ENCODE assay signal across 24 cellular contexts in genomic region chr6:132236744-132237143, GRCh38.
A peak's percentile ranks its signal among the peaks of the same experiment; 100 is the strongest.
DNase-seq lines count a peak whose midpoint lies in the region; ATAC-seq, FAIRE-seq and TF ChIP-seq lines count a peak whose summit lies in the region.
"Had no signal": no experiment of that assay in that cellular context is flagged by ENCODE, and none has a peak within 500 bp of the region (broad histone marks: within the 10 kb centered on the region; RNA-seq: fewer than 3 reads in every experiment).

No MANE protein-coding gene starts in this region.

- TF ChIP-seq POLR2A in GM12891 (IDR thresholded peaks at IDR 0.05; ENCODE audit: low read depth, low read length): no peak

- H3K9me3 Mint-ChIP-seq in GM23338 (no peaks in the 10 kb centered on the region), WTC11 (no peaks in the 10 kb centered on the region)
- no peaks in the 10 kb centered on the region for H3K9me3 Mint-ChIP-seq in naive thymus-derived CD8-positive, alpha-beta T cell
- H3K9me3 Mint-ChIP-seq: memory B cell; naive thymus-derived CD4-positive, alpha-beta T cell had no signal

- no peaks in the 10 kb centered on the region for H3K36me3 ChIP-seq in GM23338 (ENCODE audit: insufficient read depth)
- H3K36me3 ChIP-seq: BLaER1 had no signal

- H2AFZ ChIP-seq in GM23338: no peak overlapping the region

- H3K4me1 Mint-ChIP-seq in GM23338 (peaks cover 17% of the 10 kb centered on the region; the same call in 2 of the 3 replicates), WTC11 (peaks cover 18% of the 10 kb centered on the region)
- H3K4me1 Mint-ChIP-seq in naive thymus-derived CD8-positive, alpha-beta T cell: no peaks in the 10 kb centered on the region
- H3K4me1 Mint-ChIP-seq: naive thymus-derived CD4-positive, alpha-beta T cell had no signal

- POLR2A ChIA-PET in WTC11 (lab: Charles Lee): no interaction called here
- POLR2A ChIA-PET in naive thymus-derived CD8-positive, alpha-beta T cell (lab: Charles Lee): no interaction called here

- H3K27ac Mint-ChIP-seq in GM23338: peak overlapping the region; percentile 56; the same call in 1 of the 2 replicates
- H3K27ac Mint-ChIP-seq in WTC11: no peak overlapping the region
- no peak overlapping the region for H3K27ac Mint-ChIP-seq in naive thymus-derived CD8-positive, alpha-beta T cell
- H3K27ac Mint-ChIP-seq: memory B cell; naive thymus-derived CD4-positive, alpha-beta T cell had no signal

- H3K4me2 ChIP-seq in GM23338: no peak overlapping the region
- H3K4me2 ChIP-seq: BLaER1 had no signal

- DNase-seq in GM23338 (ENCODE audit: low spot score) (peak; percentile 70), WTC11 (ENCODE audit: low spot score) (peak; percentile 34), iPS-NIHi11 (ENCODE audit: low spot score) (peak; percentile 54), skeletal muscle cell (ENCODE audit: low read depth) (peak; percentile 56), GM12891 (ENCODE audit: insufficient read length, low spot score) (no peak), T-helper 1 cell (no peak)
- DNase-seq in activated CD4-positive, alpha-beta T cell treated with anti-CD3 and anti-CD28 coated beads for 48 hours: no peak
- no peak for DNase-seq in naive thymus-derived CD8-positive, alpha-beta T cell
- DNase-seq: activated CD4-positive, alpha-beta T cell treated with anti-CD3 and anti-CD28 coated beads, Interleukin-2, amount 50 U/mL, for 1 hour; activated CD8-positive, alpha-beta memory T cell treated with anti-CD3 and anti-CD28 coated beads, Interleukin-2, amount 50 U/mL, for 48 hours; activated gamma-delta T cell; amniotic stem cell; central memory CD4-positive, alpha-beta T cell; effector memory CD4-positive, alpha-beta T cell; naive thymus-derived CD4-positive, alpha-beta T cell; NCI-H1048; NCI-H2107; NCI-H526; psoas muscle; Right ventricle myocardium superior had no signal

- no peaks in the 10 kb centered on the region for H3F3A ChIP-seq in GM23338 (replicated peaks; ENCODE audit: low read depth)

- CTCF ChIA-PET in WTC11 (lab: Charles Lee): interaction anchor here (0.7 to 1.5 kb wide), 4 partner anchors 18 to 609 kb away, joined by 3 to 4 read pairs (median 3); partner anchors contain the start of genes CCN2 and MED23

- H3K27me3 ChIP-seq in GM23338 (ENCODE audit: insufficient read depth): no peaks in the 10 kb centered on the region
- H3K27me3 ChIP-seq: BLaER1 had no signal

- H3K4me3 Mint-ChIP-seq in GM23338 (no peak overlapping the region), WTC11 (no peak overlapping the region)
- no peak overlapping the region for H3K4me3 Mint-ChIP-seq in naive thymus-derived CD8-positive, alpha-beta T cell
- H3K4me3 Mint-ChIP-seq: memory B cell; naive thymus-derived CD4-positive, alpha-beta T cell had no signal

- H4K20me1 ChIP-seq in GM23338 (replicated peaks; ENCODE audit: insufficient read depth): no peaks in the 10 kb centered on the region
- H4K20me1 ChIP-seq: BLaER1 had no signal

- H3K4me3 ChIP-seq in GM23338: no peak overlapping the region
- no peak overlapping the region for H3K4me3 ChIP-seq in skeletal muscle cell (ENCODE audit: low read depth, low read length)
- H3K4me3 ChIP-seq: BLaER1, K562, psoas muscle had no signal

- ATAC-seq in GM23338: peak; percentile 84
- peak; percentile 91 for ATAC-seq in WTC11
- no peak for ATAC-seq in naive thymus-derived CD8-positive, alpha-beta T cell
- ATAC-seq: K562; naive thymus-derived CD4-positive, alpha-beta T cell; psoas muscle had no signal

- H3K36me3 Mint-ChIP-seq in GM23338 (ENCODE audit: low read depth): no peaks in the 10 kb centered on the region
- no peaks in the 10 kb centered on the region for H3K36me3 Mint-ChIP-seq in WTC11
- no peaks in the 10 kb centered on the region for H3K36me3 Mint-ChIP-seq in naive thymus-derived CD8-positive, alpha-beta T cell
- H3K36me3 Mint-ChIP-seq: memory B cell; naive thymus-derived CD4-positive, alpha-beta T cell had no signal

- TF ChIP-seq CTCF in GM23338 (conservative IDR thresholded peaks at IDR 0.05; ENCODE audit: low read depth in 2 of 2) (no peak), WTC11 (IDR thresholded peaks at IDR 0.05) (no peak)

- no peak overlapping the region for H3K27ac ChIP-seq in GM23338 (ENCODE audit: low read depth)
- H3K27ac ChIP-seq: BLaER1, psoas muscle had no signal

- 0 out of 2 replicates have a peak, but pooled peaks cover 9% of the 10 kb centered on the region for H3K4me1 ChIP-seq in GM23338 (ENCODE audit: insufficient read depth)
- H3K4me1 ChIP-seq: psoas muscle had no signal

- H3K79me2 ChIP-seq in GM23338 (replicated peaks; ENCODE audit: insufficient read depth): no peaks in the 10 kb centered on the region

- H3K27me3 Mint-ChIP-seq in GM23338 (ENCODE audit: insufficient read depth, low read depth, poor library complexity) (no peaks in the 10 kb centered on the region), WTC11 (ENCODE audit: low read depth) (no peaks in the 10 kb centered on the region)
- peaks cover 4 to 10% (median 8%) of the 10 kb centered on the region in 5 donors for H3K27me3 Mint-ChIP-seq in naive thymus-derived CD8-positive, alpha-beta T cell

- H3K9me2 ChIP-seq in GM23338 (ENCODE audit: insufficient read depth): no peaks in the 10 kb centered on the region

- FAIRE-seq in GM12891 (lab: Jason Lieb, UNC): no peak
- FAIRE-seq: GM12892, K562 had no signal

TF ChIP-seq in GM23338, 12 proteins besides CTCF, POLR2A, EP300 and RAD21:
- TF ChIP-seq POLR2AphosphoS5 (IDR thresholded peaks at IDR 0.05; ENCODE audit: low read depth): no peak
- no peak for TF ChIP-seq ZNF331 (CRISPR knock-in tag; IDR thresholded peaks at IDR 0.05; ENCODE audit: low read depth)
- no peak for TF ChIP-seq CREB1 (CRISPR knock-in tag; IDR thresholded peaks at IDR 0.05; ENCODE audit: low read depth)
- TF ChIP-seq NANOG (IDR thresholded peaks at IDR 0.05; ENCODE audit: borderline replicate concordance): peak; percentile 43; the same call in 1 of the 2 replicates

TF ChIP-seq in WTC11, 78 proteins besides CTCF, POLR2A, EP300 and RAD21 (continues in another document):
- TF ChIP-seq KAT7 (CRISPR knock-in tag; IDR thresholded peaks at IDR 0.05; ENCODE audit: borderline replicate concordance): no peak
- TF ChIP-seq ZBTB43 (CRISPR knock-in tag; IDR thresholded peaks at IDR 0.05): no peak
- no peak for TF ChIP-seq ETV6 (CRISPR knock-in tag; IDR thresholded peaks at IDR 0.05)
- no peak for TF ChIP-seq TCF7 (CRISPR knock-in tag; IDR thresholded peaks at IDR 0.05; ENCODE audit: low read depth)
- no peak for TF ChIP-seq ZNF671 (CRISPR knock-in tag; IDR thresholded peaks at IDR 0.05)
- no peak for TF ChIP-seq SMAD3 (CRISPR knock-in tag; IDR thresholded peaks at IDR 0.05; ENCODE audit: borderline replicate concordance)
- TF ChIP-seq SMAD4 (CRISPR knock-in tag; IDR thresholded peaks at IDR 0.05): no peak
- TF ChIP-seq E2F5 (CRISPR knock-in tag; IDR thresholded peaks at IDR 0.05): no peak
- no peak for TF ChIP-seq FOXJ3 (CRISPR knock-in tag; IDR thresholded peaks at IDR 0.05; ENCODE audit: borderline replicate concordance)
- no peak for TF ChIP-seq PRRX2 (CRISPR knock-in tag; IDR thresholded peaks at IDR 0.05)

TF ChIP-seq in GM12891, 5 proteins besides CTCF, POLR2A, EP300 and RAD21:
- TF ChIP-seq TAF1 (IDR thresholded peaks at IDR 0.05; ENCODE audit: low read depth, low read length) (no peak), POU2F2 (IDR thresholded peaks at IDR 0.05; ENCODE audit: low read depth, low read length) (no peak), POLR2AphosphoS5 (IDR thresholded peaks at IDR 0.05; ENCODE audit: low read depth, low read length) (no peak), PAX5 (IDR thresholded peaks at IDR 0.05; ENCODE audit: insufficient read depth, low read length, severe bottlenecking) (no peak), SPI1 (IDR thresholded peaks at IDR 0.05; ENCODE audit: low read depth, low read length) (no peak)

Comparison
In these comparisons a context has a peak if more than half of its experiments do, and no peak if none do; other contexts are left out.
1. ATAC-seq: peak in GM23338 (single experiment) and WTC11 (single experiment); none in naive thymus-derived CD8-positive, alpha-beta T cell (0 of 2).
2. DNase-seq: peak in GM23338 (single experiment), WTC11 (single experiment), iPS-NIHi11 (single experiment) and skeletal muscle cell (single experiment); none in activated CD4-positive, alpha-beta T cell treated with anti-CD3 and anti-CD28 coated beads for 48 hours (single experiment), GM12891 (single experiment), T-helper 1 cell (0 of 5) and naive thymus-derived CD8-positive, alpha-beta T cell (0 of 10).